ENCODE assay signal across 8 cellular contexts in the genomic region with DNA sequence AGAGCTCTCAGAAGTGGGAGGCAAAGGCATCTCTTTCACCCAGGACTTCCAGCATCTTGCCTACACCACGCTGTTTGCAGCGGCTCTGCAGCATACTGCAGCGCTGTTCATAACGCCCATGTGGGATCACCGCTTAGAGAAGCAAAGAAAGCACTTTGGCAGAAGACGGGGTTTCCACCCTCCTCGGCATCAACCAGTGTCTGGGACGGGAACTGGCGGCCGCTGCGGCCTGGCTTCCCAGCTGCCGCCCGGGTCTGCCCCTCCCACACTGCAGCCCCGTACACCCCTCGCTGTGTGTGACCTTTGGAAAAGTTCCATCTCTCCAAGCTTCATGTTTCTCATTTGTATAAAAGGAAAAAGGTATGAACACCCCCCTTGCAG. TPM values are rescaled to one million over a fixed set of nuclear protein-coding genes. Genes with fewer than 3 reads are reported as not detected.
DNase-seq lines count a peak whose midpoint lies in the region; ATAC-seq, FAIRE-seq and TF ChIP-seq lines count a peak whose summit lies in the region.

No MANE protein-coding gene starts in this region.

- POLR2A ChIA-PET in HEK293T (lab: Yijun Ruan, JAX): interaction anchor here (0.6 to 2.9 kb wide), 3 partner anchors 13 to 379 kb away, joined by 3 to 27 read pairs (median 9); partner anchors contain the start of genes DCPS, FOXRED1, PUS3 and SRPRA

- peaks cover 8% of the 10 kb centered on the region for H3K4me1 Mint-ChIP-seq in astrocyte (ENCODE audit: low read depth, unreplicated experiment)

- H3K79me1 ChIP-seq in trophoblast cell (ENCODE audit: low read length): peaks cover 8% of the 10 kb centered on the region

- no peak overlapping the region for H3K27ac ChIP-seq in astrocyte (ENCODE audit: low read depth, low read length)
- peak overlapping the region; percentile 81 for H3K27ac ChIP-seq in right cardiac atrium (ENCODE audit: low read length)
- H3K27ac ChIP-seq in trophoblast cell (ENCODE audit: low read depth, low read length): no peak overlapping the region

- FAIRE-seq in astrocyte (lab: Jason Lieb, UNC): no peak

- no peaks in the 10 kb centered on the region for H3K36me3 ChIP-seq in astrocyte (ENCODE audit: insufficient read depth, low read length)
- peaks cover 5 to 6% of the 10 kb centered on the region in 2 experiments for H3K36me3 ChIP-seq in trophoblast cell (ENCODE audit: control insufficient read depth in 1 of 2, insufficient read depth in 2 of 2, low read length in 2 of 2)

- H3K14ac ChIP-seq in trophoblast cell (ENCODE audit: low read length): peak overlapping the region; percentile 11

- H2BK12ac ChIP-seq in trophoblast cell (ENCODE audit: low read length): no peak overlapping the region

- DNase-seq in CMK (ENCODE audit: low read depth) (peak; percentile 45), HEK293T (ENCODE audit: extremely low spot score) (peak; percentile 48), SHP77 treated with DMSO at 0.1 percent for 48 hours (lab: John Stamatoyannopoulos, UW) (peak; percentile 10), astrocyte (ENCODE audit: low read depth) (peak; percentile 23), right cardiac atrium (peak; percentile 72 to 91 (median 85)), trophoblast cell (peak in 1 of 2 donors; percentile 28), NCI-H226 (no peak), HPDE6-E6E7 (ENCODE audit: extremely low spot score) (no peak)

- peak overlapping the region; percentile 69 for H4K12ac ChIP-seq in trophoblast cell (ENCODE audit: low read depth, low read length)

- peak; percentile 80 to 82 for ATAC-seq in right cardiac atrium

- intact Hi-C loops in right cardiac atrium (cut with DNase I): no loop called here

- peak overlapping the region; percentile 83 for H2AFZ ChIP-seq in astrocyte (ENCODE audit: low read depth, low read length)
- peak overlapping the region; percentile 89 for H2AFZ ChIP-seq in trophoblast cell (ENCODE audit: insufficient read depth, low read length, poor library complexity)

- WGBS in right cardiac atrium: 2% methylated on average over 15 of the region's 15 CpGs
- no CpG with 5 or more reads among the region's 15 CpGs for WGBS in trophoblast cell (ENCODE audit: extremely low coverage, insufficient coverage, insufficient read length)

- H3K9me3 Mint-ChIP-seq in astrocyte (ENCODE audit: unreplicated experiment): peaks cover 2% of the 10 kb centered on the region

- H3K4ac ChIP-seq in trophoblast cell (ENCODE audit: low read depth, low read length): no peak overlapping the region

- no peak overlapping the region for H2BK120ac ChIP-seq in trophoblast cell (ENCODE audit: insufficient read depth, low read length, poor library complexity)

- H3K23ac ChIP-seq in trophoblast cell (ENCODE audit: low read length): no peak overlapping the region

- no peak for TF ChIP-seq CTCF in astrocyte (IDR thresholded peaks at IDR 0.05; ENCODE audit: insufficient read depth, low read depth, low read length)

- H4K8ac ChIP-seq in trophoblast cell (ENCODE audit: low read depth, low read length): peak overlapping the region; percentile 98

- peak overlapping the region; percentile 83 for H3K4me3 Mint-ChIP-seq in astrocyte (ENCODE audit: unreplicated experiment)

- H3K27me3 Mint-ChIP-seq in astrocyte (ENCODE audit: low read depth, unreplicated experiment): no peaks in the 10 kb centered on the region

- H3K9me3 ChIP-seq in astrocyte (ENCODE audit: insufficient read depth, low read depth, low read length) (no peaks in the 10 kb centered on the region), right cardiac atrium (ENCODE audit: control insufficient read depth, low read length) (no peaks in the 10 kb centered on the region), trophoblast cell (ENCODE audit: insufficient read depth, low read depth, low read length) (no peaks in the 10 kb centered on the region)

- H3K79me2 ChIP-seq in astrocyte (ENCODE audit: insufficient read depth, low read length): peaks cover 7% of the 10 kb centered on the region
- H3K79me2 ChIP-seq in trophoblast cell (ENCODE audit: control insufficient read depth, insufficient read depth, low read length, poor library complexity): peaks cover 6% of the 10 kb centered on the region

- peak overlapping the region; percentile 83 for H3K9ac ChIP-seq in astrocyte (ENCODE audit: low read length)
- peak overlapping the region; percentile 15 for H3K9ac ChIP-seq in trophoblast cell (ENCODE audit: low read length)

- CTCF ChIA-PET in HEK293T (lab: Yijun Ruan, JAX): no interaction called here

- no peak overlapping the region for H3K18ac ChIP-seq in trophoblast cell (ENCODE audit: low read length)

- H3K27ac Mint-ChIP-seq in astrocyte (ENCODE audit: unreplicated experiment): no peak overlapping the region

- H2AK5ac ChIP-seq in trophoblast cell (ENCODE audit: low read length): peak overlapping the region; percentile 20

- H3K27me3 ChIP-seq in astrocyte (ENCODE audit: insufficient read depth, low read length): no peaks in the 10 kb centered on the region
- H3K27me3 ChIP-seq in right cardiac atrium (ENCODE audit: control insufficient read depth, insufficient read depth): no peaks in the 10 kb centered on the region
- no peaks in the 10 kb centered on the region for H3K27me3 ChIP-seq in trophoblast cell (ENCODE audit: insufficient read depth, low read length)

- H3K36me3 Mint-ChIP-seq in astrocyte (ENCODE audit: low read depth, unreplicated experiment): peaks cover 3% of the 10 kb centered on the region

- H3K4me3 ChIP-seq in astrocyte (ENCODE audit: insufficient read depth, low read depth, low read length): peak overlapping the region; percentile 74
- H3K4me3 ChIP-seq in right cardiac atrium (ENCODE audit: low read length): peak overlapping the region; percentile 80
- peak overlapping the region; percentile 31 for H3K4me3 ChIP-seq in trophoblast cell (ENCODE audit: low read depth, low read length)

- no peak overlapping the region for H2BK5ac ChIP-seq in trophoblast cell (ENCODE audit: low read depth, low read length, poor library complexity)

- H4K91ac ChIP-seq in trophoblast cell (ENCODE audit: low read depth, low read length): peak overlapping the region; percentile 36

- H3K4me2 ChIP-seq in astrocyte (ENCODE audit: low read length): peak overlapping the region; percentile 88
- peak overlapping the region; percentile 62 for H3K4me2 ChIP-seq in trophoblast cell (ENCODE audit: low read length)

- H3K4me1 ChIP-seq in astrocyte (ENCODE audit: insufficient read depth, low read length) (peaks cover 19% of the 10 kb centered on the region), right cardiac atrium (ENCODE audit: control insufficient read depth, insufficient read depth, low read length) (peaks cover 4% of the 10 kb centered on the region), trophoblast cell (ENCODE audit: control insufficient read depth in 1 of 2, insufficient read depth in 2 of 2, low read length in 2 of 2) (peaks cover 6 to 17% of the 10 kb centered on the region in 2 experiments)

- peaks cover 8% of the 10 kb centered on the region for H4K20me1 ChIP-seq in astrocyte (ENCODE audit: insufficient read depth, low read length)

TF ChIP-seq in HEK293T, 16 proteins besides CTCF, POLR2A, EP300 and RAD21:
- TF ChIP-seq CTBP1 (IDR thresholded peaks at IDR 0.05; ENCODE audit: borderline replicate concordance): no peak
- TF ChIP-seq, protein P1, sequence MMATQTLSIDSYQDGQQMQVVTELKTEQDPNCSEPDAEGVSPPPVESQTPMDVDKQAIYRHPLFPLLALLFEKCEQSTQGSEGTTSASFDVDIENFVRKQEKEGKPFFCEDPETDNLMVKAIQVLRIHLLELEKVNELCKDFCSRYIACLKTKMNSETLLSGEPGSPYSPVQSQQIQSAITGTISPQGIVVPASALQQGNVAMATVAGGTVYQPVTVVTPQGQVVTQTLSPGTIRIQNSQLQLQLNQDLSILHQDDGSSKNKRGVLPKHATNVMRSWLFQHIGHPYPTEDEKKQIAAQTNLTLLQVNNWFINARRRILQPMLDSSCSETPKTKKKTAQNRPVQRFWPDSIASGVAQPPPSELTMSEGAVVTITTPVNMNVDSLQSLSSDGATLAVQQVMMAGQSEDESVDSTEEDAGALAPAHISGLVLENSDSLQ (IDR thresholded peaks at IDR 0.05): no peak
- no peak for TF ChIP-seq ARNT (IDR thresholded peaks at IDR 0.05)
- TF ChIP-seq FOXK2 (IDR thresholded peaks at IDR 0.05): no peak
- no peak for TF ChIP-seq ELF4 (IDR thresholded peaks at IDR 0.05)
- no peak for TF ChIP-seq L3MBTL2 (conservative IDR thresholded peaks at IDR 0.05)
- TF ChIP-seq ZNF384 (IDR thresholded peaks at IDR 0.05): no peak
- TF ChIP-seq FOXM1 (IDR thresholded peaks at IDR 0.05; ENCODE audit: borderline replicate concordance): no peak
- TF ChIP-seq HDGF (IDR thresholded peaks at IDR 0.05; ENCODE audit: borderline replicate concordance): no peak
- TF ChIP-seq BHLHE40 (IDR thresholded peaks at IDR 0.05; ENCODE audit: borderline replicate concordance): no peak
- no peak for TF ChIP-seq SP1 (IDR thresholded peaks at IDR 0.05)
- TF ChIP-seq FOXA1 (IDR thresholded peaks at IDR 0.05): no peak
- TF ChIP-seq NFRKB (IDR thresholded peaks at IDR 0.05): no peak
- no peak for TF ChIP-seq SUZ12 (IDR thresholded peaks at IDR 0.05)
- no peak for TF ChIP-seq LEF1 (IDR thresholded peaks at IDR 0.05; ENCODE audit: borderline replicate concordance)
- no peak for TF ChIP-seq TARDBP (IDR thresholded peaks at IDR 0.05)

RNA-seq across cellular contexts. Expression of gene TIRAP, which starts 0.5 kb away (rescaled TPM):
- total RNA-seq in astrocyte: 6.6 and 6.8 TPM in 2 replicates
- 1 to 10 TPM; 9.3 to 9.7 (median 9.5) TPM for total RNA-seq in right cardiac atrium
- 5.8 TPM for polyA plus RNA-seq in right cardiac atrium
- polyA plus RNA-seq in trophoblast cell (2013): 6.7 and 7.5 TPM in 2 replicates

RNA-seq across cellular contexts. Expression of gene FOXRED1, which starts 13.4 kb away (rescaled TPM):
- total RNA-seq in astrocyte: 15.4 and 16.3 TPM in 2 replicates
- 10 to 100 TPM; 23.3 to 30.0 (median 25.3) TPM for total RNA-seq in right cardiac atrium
- 34.9 TPM for polyA plus RNA-seq in right cardiac atrium
- polyA plus RNA-seq in trophoblast cell (2013): 17.9 and 18.3 TPM in 2 replicates

RNA-seq across cellular contexts. Expression of gene SRPRA, which starts 13.7 kb away (rescaled TPM):
- total RNA-seq in astrocyte: 74.6 and 83.1 TPM in 2 replicates
- total RNA-seq in right cardiac atrium: 10 to 100 TPM; 65.1 to 85.4 (median 72.0) TPM
- polyA plus RNA-seq in right cardiac atrium: 49.6 TPM
- polyA plus RNA-seq in trophoblast cell (2013): 126 and 135 TPM in 2 replicates

RNA-seq across cellular contexts. Expression of gene DCPS, which starts 21.5 kb away (rescaled TPM):
- total RNA-seq in astrocyte: 11.3 and 14.0 TPM in 2 replicates
- total RNA-seq in right cardiac atrium: 10 to 100 TPM in 3 of 4 donors, 1 to 10 TPM in 1; 9.9 to 14.9 (median 10.4) TPM
- 10.6 TPM for polyA plus RNA-seq in right cardiac atrium
- polyA plus RNA-seq in trophoblast cell (2013): 11.2 and 12.2 TPM in 2 replicates

Comparison
In these comparisons a context has a peak if more than half of its experiments do, and no peak if none do; other contexts are left out.
1. DNase-seq: peak in CMK (single experiment), HEK293T (single experiment), SHP77 treated with DMSO at 0.1 percent for 48 hours (single experiment), astrocyte (single experiment) and right cardiac atrium (3 of 3); none in NCI-H226 (single experiment) and HPDE6-E6E7 (single experiment).
2. Peak in every context shown above with its lines, with median percentiles within 50 percentile points of each other: H3K4me3 ChIP-seq.